Comparison of ENCODE assay signal across 26 cellular contexts in the genomic region with DNA sequence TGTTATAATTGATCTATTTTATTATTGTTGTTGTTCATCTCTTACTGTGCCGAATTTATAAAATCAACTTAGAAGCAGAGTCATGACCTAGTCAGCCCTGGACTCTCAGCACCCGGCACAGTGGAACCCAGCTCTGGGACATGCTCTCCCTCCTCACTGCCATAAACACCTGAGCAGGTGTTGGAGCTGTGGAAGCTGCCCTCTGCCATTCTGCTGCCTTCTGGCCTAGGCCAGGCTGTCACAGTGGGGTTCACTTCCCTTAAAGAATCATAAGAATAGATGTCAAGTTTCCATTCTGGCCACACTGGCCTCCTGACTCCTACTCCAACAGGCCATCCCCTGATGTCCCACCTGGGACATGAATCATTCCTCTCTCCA.
"Had no signal": no experiment of that assay in that cellular context is flagged by ENCODE, and none has a peak within 500 bp of the region (broad histone marks: within the 10 kb centered on the region; RNA-seq: fewer than 3 reads in every experiment).

No MANE protein-coding gene starts in this region.

- H3K9me3 ChIP-seq: adrenal gland, colonic mucosa, gastroesophageal sphincter, mucosa of descending colon, psoas muscle, right atrium auricular region, transverse colon had no signal

- H3K9me3 Mint-ChIP-seq: activated T-cell treated with anti-CD3 and anti-CD28 coated beads, Interleukin-2, amount 50 U/mL, for 24 hours; activated T-helper 17 cell treated with anti-CD3 and anti-CD28 coated beads, Interleukin-2, amount 50 U/mL, for 72 hours; central memory CD8-positive, alpha-beta T cell; endodermal cell; memory B cell; stimulated activated naive B cell treated with anti-CD40 and anti-IgM and Interleukin-4, amounts not matched to agents 10 μg/mL and 1 μg/mL and 100 μg/mL, for 72 hours; T-helper 1 cell treated with Interleukin-12 subunit alpha and Interleukin-12 subunit beta and Interleukin-4 antibody, amounts not matched to agents 30 μg/mL and 1 μg/mL, for 36 hours; WTC11 had no signal

- H3K36me3 ChIP-seq: adrenal gland, colonic mucosa, gastroesophageal sphincter, right atrium auricular region, transverse colon had no signal

- H3K27ac Mint-ChIP-seq: activated naive CD8-positive, alpha-beta T cell; activated T-cell treated with anti-CD3 and anti-CD28 coated beads, Interleukin-2, amount 50 U/mL, for 24 hours; activated T-helper 17 cell treated with anti-CD3 and anti-CD28 coated beads, Interleukin-2, amount 50 U/mL, for 72 hours; endodermal cell; memory B cell; stimulated activated naive B cell treated with anti-CD40 and anti-IgM and Interleukin-4, amounts not matched to agents 10 μg/mL and 1 μg/mL and 100 μg/mL, for 72 hours; T-helper 1 cell treated with Interleukin-12 subunit alpha and Interleukin-12 subunit beta and Interleukin-4 antibody, amounts not matched to agents 30 μg/mL and 1 μg/mL, for 36 hours had no signal

- DNase-seq: activated CD4-positive, alpha-beta T cell treated with anti-CD3 and anti-CD28 coated beads, Interleukin-2, amount 50 U/mL, for 4 hours; activated CD8-positive, alpha-beta memory T cell treated with anti-CD3 and anti-CD28 coated beads for 24 hours; activated CD8-positive, alpha-beta memory T cell treated with anti-CD3 and anti-CD28 coated beads, Interleukin-2, amount 50 U/mL, for 4 hours; activated naive CD4-positive, alpha-beta T cell; activated T-cell treated with anti-CD3 and anti-CD28 coated beads, Interleukin-2, amount 50 U/mL, for 24 hours; adrenal gland; colonic mucosa; endodermal cell; head of caudate nucleus; left cardiac atrium; psoas muscle; stimulated activated CD4-positive, alpha-beta T cell treated with anti-CD3 and anti-CD28 coated beads, Interleukin-2, amount 100 ng/mL, for 24 hours; stimulated activated naive B cell treated with anti-CD40 and anti-IgM and Interleukin-4, amounts not matched to agents 10 μg/mL and 1 μg/mL and 100 μg/mL, for 72 hours; T1000; transverse colon had no signal

- ATAC-seq: activated T-helper 17 cell treated with anti-CD3 and anti-CD28 coated beads, Interleukin-2, amount 50 U/mL, for 72 hours; gastroesophageal sphincter; left cardiac atrium; mucosa of descending colon; psoas muscle; stimulated activated naive B cell treated with anti-CD40 and anti-IgM and Interleukin-4, amounts not matched to agents 10 μg/mL and 1 μg/mL and 100 μg/mL, for 72 hours; WTC11 had no signal

- H3K36me3 Mint-ChIP-seq: activated naive CD8-positive, alpha-beta T cell; memory B cell; stimulated activated naive B cell treated with anti-CD40 and anti-IgM and Interleukin-4, amounts not matched to agents 10 μg/mL and 1 μg/mL and 100 μg/mL, for 72 hours; WTC11 had no signal

- H3K27me3 Mint-ChIP-seq: activated naive CD8-positive, alpha-beta T cell; activated T-cell treated with anti-CD3 and anti-CD28 coated beads, Interleukin-2, amount 50 U/mL, for 24 hours; activated T-helper 17 cell treated with anti-CD3 and anti-CD28 coated beads, Interleukin-2, amount 50 U/mL, for 72 hours; central memory CD8-positive, alpha-beta T cell; stimulated activated naive B cell treated with anti-CD40 and anti-IgM and Interleukin-4, amounts not matched to agents 10 μg/mL and 1 μg/mL and 100 μg/mL, for 72 hours had no signal

- H3K4me3 Mint-ChIP-seq: activated naive CD8-positive, alpha-beta T cell; activated T-cell treated with anti-CD3 and anti-CD28 coated beads, Interleukin-2, amount 50 U/mL, for 24 hours; activated T-helper 17 cell treated with anti-CD3 and anti-CD28 coated beads, Interleukin-2, amount 50 U/mL, for 72 hours; central memory CD8-positive, alpha-beta T cell; endodermal cell; memory B cell; stimulated activated naive B cell treated with anti-CD40 and anti-IgM and Interleukin-4, amounts not matched to agents 10 μg/mL and 1 μg/mL and 100 μg/mL, for 72 hours; T-helper 1 cell treated with Interleukin-12 subunit alpha and Interleukin-12 subunit beta and Interleukin-4 antibody, amounts not matched to agents 30 μg/mL and 1 μg/mL, for 36 hours; WTC11 had no signal

- H3K4me3 ChIP-seq: adrenal gland, colonic mucosa, gastroesophageal sphincter, mucosa of descending colon, psoas muscle, right atrium auricular region, skin epidermis, transverse colon had no signal

- H3K27ac ChIP-seq: adrenal gland, colonic mucosa, epithelial cell of prostate, psoas muscle had no signal

- H3K4me1 Mint-ChIP-seq: central memory CD8-positive, alpha-beta T cell; memory B cell; stimulated activated naive B cell treated with anti-CD40 and anti-IgM and Interleukin-4, amounts not matched to agents 10 μg/mL and 1 μg/mL and 100 μg/mL, for 72 hours had no signal

- H3K27me3 ChIP-seq: adrenal gland, colonic mucosa, gastroesophageal sphincter, right atrium auricular region, transverse colon had no signal
